Comparison of ENCODE assay signal across 13 cellular contexts in the genomic region with DNA sequence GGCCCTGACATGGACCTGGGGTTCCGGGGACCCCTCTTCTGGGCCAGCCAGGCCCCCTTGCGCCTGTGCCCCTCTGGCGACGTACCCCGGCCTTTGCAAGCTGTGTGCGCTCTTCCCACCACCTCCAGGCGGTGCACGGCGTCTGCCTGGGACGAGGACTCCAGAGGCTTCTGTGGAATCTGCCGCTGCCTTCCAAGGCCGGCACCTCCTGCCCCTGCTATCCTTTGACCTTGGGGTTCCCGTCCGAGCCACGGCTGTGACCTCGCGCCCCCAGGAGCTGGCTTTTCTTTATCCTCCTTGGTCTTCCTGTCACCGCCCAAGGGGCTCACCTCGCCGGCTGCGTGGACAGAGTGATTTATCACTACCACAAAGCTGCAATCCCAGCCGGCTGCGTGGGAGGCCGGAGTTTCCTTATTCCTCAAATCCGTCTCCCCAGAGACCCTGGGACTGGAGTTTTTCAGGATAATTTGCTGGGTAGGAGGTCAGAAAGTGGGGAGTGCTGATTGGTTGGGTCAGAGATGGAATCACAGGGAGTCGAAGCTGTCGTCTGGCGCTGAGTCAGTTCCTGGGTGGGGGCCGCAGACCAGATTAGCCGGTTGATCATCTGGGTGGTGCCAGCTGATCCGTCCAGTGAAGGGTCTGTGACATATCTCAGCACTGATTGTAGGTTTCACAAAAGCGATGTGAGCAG. TPM values are rescaled to one million over a fixed set of nuclear protein-coding genes. Genes with fewer than 3 reads are reported as not detected.
DNase-seq lines count a peak whose midpoint lies in the region; ATAC-seq and TF ChIP-seq lines count a peak whose summit lies in the region.
"Had no signal": no experiment of that assay in that cellular context is flagged by ENCODE, and none has a peak within 500 bp of the region (broad histone marks: within the 10 kb centered on the region; RNA-seq: fewer than 3 reads in every experiment).

No MANE protein-coding gene starts in this region.

- no peak for TF ChIP-seq POLR2A in tibial nerve (IDR thresholded peaks at IDR 0.05)

- H3K4me3 ChIP-seq in GM23338: no peak overlapping the region
- no peak overlapping the region for H3K4me3 ChIP-seq in right cardiac atrium (ENCODE audit: low read length)
- no peak overlapping the region for H3K4me3 ChIP-seq in tibial nerve
- H3K4me3 ChIP-seq: tibial artery had no signal

- H3K4me2 ChIP-seq in GM23338: no peak overlapping the region

- H3K4me3 Mint-ChIP-seq in GM23338: no peak overlapping the region
- H3K4me3 Mint-ChIP-seq: activated CD4-positive, alpha-beta memory T cell treated with anti-CD3 and anti-CD28 coated beads for 36 hours had no signal

- intact Hi-C loops in right cardiac atrium (cut with DNase I): no loop called here

- H2AFZ ChIP-seq in GM23338: peak overlapping the region; percentile 97

- peak; percentile 65 for DNase-seq in GM23338 (ENCODE audit: low spot score)
- peak; percentile 73 for DNase-seq in amniotic epithelial cell (ENCODE audit: low read depth)
- DNase-seq in right cardiac atrium: peak; percentile 50 to 65 (median 64)
- peak; percentile 7 for DNase-seq in renal cortical epithelial cell (ENCODE audit: low read depth)
- DNase-seq in NCI-H69 (lab: John Stamatoyannopoulos, UW): no peak
- no peak for DNase-seq in SHP77 (lab: John Stamatoyannopoulos, UW)
- no peak for DNase-seq in tibial nerve (ENCODE audit: low spot score in 2 of 2)
- DNase-seq: activated CD4-positive, alpha-beta memory T cell treated with anti-CD3 and anti-CD28 coated beads for 36 hours; DMS53; NCI-H2029; stimulated activated CD4-positive, alpha-beta T cell treated with anti-CD3 and anti-CD28 coated beads, Interleukin-2, amount 100 ng/mL, for 48 hours; tibial artery had no signal

- H3K4me1 ChIP-seq in GM23338 (ENCODE audit: insufficient read depth) (no peaks in the 10 kb centered on the region; the same call in 1 of the 2 replicates), right cardiac atrium (ENCODE audit: control insufficient read depth, insufficient read depth, low read length) (no peaks in the 10 kb centered on the region), tibial nerve (no peaks in the 10 kb centered on the region)
- H3K4me1 ChIP-seq: tibial artery had no signal

- H3K9me3 Mint-ChIP-seq in GM23338: peaks cover 69% of the 10 kb centered on the region
- H3K9me3 Mint-ChIP-seq: activated CD4-positive, alpha-beta memory T cell treated with anti-CD3 and anti-CD28 coated beads for 36 hours had no signal

- no peaks in the 10 kb centered on the region for H3K36me3 ChIP-seq in GM23338 (ENCODE audit: insufficient read depth)
- no peaks in the 10 kb centered on the region for H3K36me3 ChIP-seq in tibial nerve
- H3K36me3 ChIP-seq: tibial artery had no signal

- ATAC-seq in GM23338: peak; percentile 79
- ATAC-seq in right cardiac atrium: peak; percentile 55 to 79
- ATAC-seq in GM21737 (IDR thresholded peaks at IDR 0.05; ENCODE audit: unreplicated experiment): no peak

- no peak overlapping the region for H3K27ac Mint-ChIP-seq in GM23338
- H3K27ac Mint-ChIP-seq: activated CD4-positive, alpha-beta memory T cell treated with anti-CD3 and anti-CD28 coated beads for 36 hours had no signal

- H3K9me2 ChIP-seq in GM23338 (ENCODE audit: insufficient read depth): no peaks in the 10 kb centered on the region

- H3K36me3 Mint-ChIP-seq in GM23338 (ENCODE audit: low read depth): peaks cover 3% of the 10 kb centered on the region; the same call in 1 of the 3 replicates
- H3K36me3 Mint-ChIP-seq: activated CD4-positive, alpha-beta memory T cell treated with anti-CD3 and anti-CD28 coated beads for 36 hours had no signal

- no peaks in the 10 kb centered on the region for H3K4me1 Mint-ChIP-seq in GM23338

- H3K27me3 ChIP-seq in GM23338 (ENCODE audit: insufficient read depth): no peaks in the 10 kb centered on the region
- no peaks in the 10 kb centered on the region for H3K27me3 ChIP-seq in right cardiac atrium (ENCODE audit: control insufficient read depth, insufficient read depth)
- peaks cover 0 to 18% of the 10 kb centered on the region in 2 donors for H3K27me3 ChIP-seq in tibial nerve

- H3K27me3 Mint-ChIP-seq in GM23338 (ENCODE audit: insufficient read depth, low read depth, poor library complexity): peaks cover 4% of the 10 kb centered on the region
- H3K27me3 Mint-ChIP-seq: activated CD4-positive, alpha-beta memory T cell treated with anti-CD3 and anti-CD28 coated beads for 36 hours had no signal

- TF ChIP-seq EP300 in tibial nerve (IDR thresholded peaks at IDR 0.05): no peak

- H3K27ac ChIP-seq in GM23338 (ENCODE audit: low read depth): no peak overlapping the region
- H3K27ac ChIP-seq in right cardiac atrium (ENCODE audit: low read length): no peak overlapping the region
- H3K27ac ChIP-seq in tibial nerve: no peak overlapping the region
- H3K27ac ChIP-seq: tibial artery had no signal

- TF ChIP-seq CTCF in GM23338 (conservative IDR thresholded peaks at IDR 0.05; ENCODE audit: low read depth in 2 of 2) (no peak), tibial nerve (IDR thresholded peaks at IDR 0.05) (no peak)

- H4K20me1 ChIP-seq in GM23338 (replicated peaks; ENCODE audit: insufficient read depth): no peaks in the 10 kb centered on the region

- peaks cover 12% of the 10 kb centered on the region; the same call in 1 of the 2 replicates for H3F3A ChIP-seq in GM23338 (replicated peaks; ENCODE audit: low read depth)

- 33% methylated on average over 32 of the region's 32 CpGs for WGBS in right cardiac atrium
- 18 to 38% methylated on average over 22 to 31 of the region's 32 CpGs for WGBS in tibial nerve, 2 donors

- H3K9me3 ChIP-seq in right cardiac atrium (ENCODE audit: control insufficient read depth, low read length) (no peaks in the 10 kb centered on the region), tibial nerve (peaks cover 0 to 3% (median 0%) of the 10 kb centered on the region in 4 donors)
- H3K9me3 ChIP-seq: tibial artery had no signal

- H3K79me2 ChIP-seq in GM23338 (replicated peaks; ENCODE audit: insufficient read depth): no peaks in the 10 kb centered on the region

TF ChIP-seq in GM23338, 12 proteins besides CTCF, POLR2A, EP300 and RAD21 (continues in another document):
- TF ChIP-seq ZNF331 (CRISPR knock-in tag; IDR thresholded peaks at IDR 0.05; ENCODE audit: low read depth): no peak

RNA-seq across cellular contexts. Expression of a gene that starts 19.9 kb away (rescaled TPM):
- 95.9 and 112 TPM in 2 replicates for total RNA-seq in GM23338 (2014; rRNA removed; shearing (Covaris generic))
- polyA plus RNA-seq in GM23338 (2016; fragmentation: Nextera tagmentation; extraction: Ambion mirVana) (48.7 and 50.9 TPM in 2 replicates), right cardiac atrium (3.6 TPM)
- total RNA-seq in right cardiac atrium (1 to 10 TPM; 2.1 to 9.0 (median 4.7) TPM), renal cortical epithelial cell (10.4 and 20.8 TPM in 2 replicates), tibial nerve (10 to 100 TPM in 2 of 4 donors, 1 to 10 TPM in 2; 5.7 to 18.8 (median 9.2) TPM)

RNA-seq across cellular contexts. Expression of a gene that starts 57.3 kb away (rescaled TPM):
- total RNA-seq in GM23338 (2014; rRNA removed; shearing (Covaris generic)): 57.4 and 66.8 TPM in 2 replicates
- polyA plus RNA-seq in GM23338 (2016; fragmentation: Nextera tagmentation; extraction: Ambion mirVana) (41.4 and 43.6 TPM in 2 replicates), right cardiac atrium (59.0 TPM)
- total RNA-seq in right cardiac atrium (10 to 100 TPM; 48.4 to 57.6 (median 54.8) TPM), renal cortical epithelial cell (19.6 and 24.9 TPM in 2 replicates), tibial nerve (10 to 100 TPM; 39.3 to 84.1 (median 56.3) TPM)

Comparison
In these comparisons a context has a peak if more than half of its experiments do, and no peak if none do; other contexts are left out.
1. DNase-seq: peak in GM23338 (single experiment), amniotic epithelial cell (single experiment), right cardiac atrium (3 of 3) and renal cortical epithelial cell (single experiment); none in NCI-H69 (single experiment), SHP77 (0 of 2) and tibial nerve (0 of 2).